In the genomic region with DNA sequence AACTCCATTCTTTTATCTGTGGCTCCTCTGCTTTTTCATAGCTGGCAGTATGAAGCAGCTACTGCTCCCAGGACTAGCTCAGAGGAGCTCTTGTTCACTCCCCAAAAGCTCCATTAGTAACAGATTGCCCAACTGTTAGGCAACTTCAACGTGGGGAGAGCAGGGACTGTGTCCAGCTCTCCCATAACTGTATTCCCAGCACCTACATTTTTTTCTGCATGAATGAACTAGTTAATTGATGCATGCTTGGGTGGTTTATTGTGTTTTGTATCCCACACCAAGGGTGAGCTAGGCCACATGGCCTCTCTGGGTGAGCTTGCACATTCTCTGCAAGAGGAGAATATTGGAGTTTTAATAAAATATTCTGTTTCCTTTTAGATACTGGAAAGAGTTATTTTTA, we compare ENCODE assay signal across 1 cellular context.
TF ChIP-seq lines count a peak whose summit lies in the region.

No MANE protein-coding gene starts in this region.

TF ChIP-seq in GM23338, 12 proteins besides CTCF, POLR2A, EP300 and RAD21 (continued from another document):
- TF ChIP-seq POLR2AphosphoS5 (IDR thresholded peaks at IDR 0.05; ENCODE audit: low read depth) (no peak), ZNF114 (CRISPR knock-in tag; IDR thresholded peaks at IDR 0.05) (no peak)
